In the genomic region with DNA sequence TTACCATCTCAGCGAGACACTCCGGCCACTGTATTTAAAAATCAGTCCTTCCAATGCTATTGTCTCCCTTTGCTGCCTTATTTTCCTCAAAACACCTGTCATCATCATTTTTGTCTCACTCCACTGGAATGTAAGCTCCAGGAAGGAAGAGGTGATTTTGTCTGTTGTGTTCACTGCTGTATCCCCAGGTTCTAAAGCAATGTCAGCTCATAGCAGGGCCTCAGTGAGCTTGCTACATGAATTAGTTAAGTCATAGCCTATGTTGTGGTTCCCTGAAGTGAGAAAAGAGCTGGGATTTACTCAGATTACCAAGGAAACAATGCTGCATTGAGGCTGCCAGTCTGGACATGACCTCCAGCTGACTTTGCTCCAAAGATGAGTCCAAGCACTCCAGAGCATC, we compare ENCODE assay signal across 27 cellular contexts.
"Had no signal": no experiment of that assay in that cellular context is flagged by ENCODE, and none has a peak within 500 bp of the region (broad histone marks: within the 10 kb centered on the region; RNA-seq: fewer than 3 reads in every experiment).

No MANE protein-coding gene starts in this region.

- H3K9me3 Mint-ChIP-seq: nephron progenitor cell; stimulated activated effector memory CD8-positive, alpha-beta T cell treated with anti-CD3 and anti-CD28 coated beads, Interleukin-12 subunit alpha, Interleukin-12 subunit beta, amount 100 ng/mL, for 72 hours; stimulated activated naive B cell treated with anti-CD40 and anti-IgM and Interleukin-4, amounts not matched to agents 10 μg/mL and 1 μg/mL and 100 μg/mL, for 72 hours had no signal

- H3K4me1 Mint-ChIP-seq: stimulated activated effector memory CD8-positive, alpha-beta T cell treated with anti-CD3 and anti-CD28 coated beads, Interleukin-12 subunit alpha, Interleukin-12 subunit beta, amount 100 ng/mL, for 72 hours; stimulated activated naive B cell treated with anti-CD40 and anti-IgM and Interleukin-4, amounts not matched to agents 10 μg/mL and 1 μg/mL and 100 μg/mL, for 72 hours had no signal

- ATAC-seq: natural killer cell treated with Interleukin-12 subunit alpha and Interleukin-12 subunit beta and Interleukin-15 and Interleukin-18, amount 100 ng/mL, for 72 hours; pancreas; psoas muscle; right cardiac atrium; right lobe of liver; stimulated activated effector memory CD8-positive, alpha-beta T cell treated with anti-CD3 and anti-CD28 coated beads, Interleukin-12 subunit alpha, Interleukin-12 subunit beta, amount 100 ng/mL, for 72 hours; stimulated activated naive B cell treated with anti-CD40 and anti-IgM and Interleukin-4, amounts not matched to agents 10 μg/mL and 1 μg/mL and 100 μg/mL, for 72 hours had no signal

- H3K36me3 Mint-ChIP-seq: natural killer cell treated with Interleukin-12 subunit alpha and Interleukin-12 subunit beta and Interleukin-15 and Interleukin-18, amount 100 ng/mL, for 72 hours; stimulated activated effector memory CD8-positive, alpha-beta T cell treated with anti-CD3 and anti-CD28 coated beads, Interleukin-12 subunit alpha, Interleukin-12 subunit beta, amount 100 ng/mL, for 72 hours; stimulated activated naive B cell treated with anti-CD40 and anti-IgM and Interleukin-4, amounts not matched to agents 10 μg/mL and 1 μg/mL and 100 μg/mL, for 72 hours had no signal

- H3K9me3 ChIP-seq: neutrophil, pancreas, psoas muscle, right lobe of liver, sigmoid colon, stomach, thoracic aorta, thyroid gland, tibial nerve, upper lobe of left lung, vagina had no signal

- H3K27ac ChIP-seq: neutrophil, pancreas, psoas muscle, right lobe of liver, sigmoid colon, stomach, thoracic aorta, thyroid gland, tibial nerve, upper lobe of left lung, vagina had no signal

- H3K4me3 ChIP-seq: pancreas, psoas muscle, right lobe of liver, sigmoid colon, stomach, thoracic aorta, thyroid gland, tibial nerve, upper lobe of left lung, vagina had no signal

- H3K36me3 ChIP-seq: neutrophil, pancreas, right lobe of liver, sigmoid colon, stomach, thoracic aorta, thyroid gland, tibial nerve, upper lobe of left lung, vagina had no signal

- H3K4me3 Mint-ChIP-seq: natural killer cell treated with Interleukin-12 subunit alpha and Interleukin-12 subunit beta and Interleukin-15 and Interleukin-18, amount 100 ng/mL, for 72 hours; nephron progenitor cell; neural crest cell; stimulated activated effector memory CD8-positive, alpha-beta T cell treated with anti-CD3 and anti-CD28 coated beads, Interleukin-12 subunit alpha, Interleukin-12 subunit beta, amount 100 ng/mL, for 72 hours; stimulated activated naive B cell treated with anti-CD40 and anti-IgM and Interleukin-4, amounts not matched to agents 10 μg/mL and 1 μg/mL and 100 μg/mL, for 72 hours; stimulated activated naive CD8-positive, alpha-beta T cell treated with anti-CD3 and anti-CD28 coated beads, Interleukin-15, Interleukin-2, amounts not matched to agents 100 ng/mL and 50 ng/mL, for 24 hours had no signal

- H3K27me3 ChIP-seq: pancreas, right lobe of liver, thyroid gland, tibial nerve, upper lobe of left lung, vagina had no signal

- DNase-seq: nephron progenitor cell; nucleus accumbens; pancreas; psoas muscle; right cardiac atrium; right lobe of liver; sigmoid colon; small intestine; stimulated activated CD4-positive, alpha-beta T cell treated with anti-CD3 and anti-CD28 coated beads, Interleukin-15, amount 100 ng/mL, for 24 hours; stimulated activated CD4-positive, alpha-beta T cell treated with anti-CD3 and anti-CD28 coated beads, Interleukin-2, amount 100 ng/mL, for 24 hours; stimulated activated CD4-positive, alpha-beta T cell treated with anti-CD3 and anti-CD28 coated beads, Interleukin-2, amount 100 ng/mL, for 48 hours; stimulated activated CD4-positive, alpha-beta T cell treated with anti-CD3 and anti-CD28 coated beads, Interleukin-4, amount 100 ng/mL, for 24 hours; stimulated activated naive B cell treated with anti-CD40 and anti-IgM and Interleukin-4, amounts not matched to agents 10 μg/mL and 1 μg/mL and 100 μg/mL, for 72 hours; stimulated activated naive CD4-positive, alpha-beta T cell treated with Interleukin-2 at 50 U/mL for 16 hours; stomach; thyroid gland; trophoblast cell; upper lobe of left lung had no signal

- H3K27ac Mint-ChIP-seq: natural killer cell treated with Interleukin-12 subunit alpha and Interleukin-12 subunit beta and Interleukin-15 and Interleukin-18, amount 100 ng/mL, for 72 hours; nephron progenitor cell; stimulated activated effector memory CD8-positive, alpha-beta T cell treated with anti-CD3 and anti-CD28 coated beads, Interleukin-12 subunit alpha, Interleukin-12 subunit beta, amount 100 ng/mL, for 72 hours; stimulated activated naive B cell treated with anti-CD40 and anti-IgM and Interleukin-4, amounts not matched to agents 10 μg/mL and 1 μg/mL and 100 μg/mL, for 72 hours; stimulated activated naive CD8-positive, alpha-beta T cell treated with anti-CD3 and anti-CD28 coated beads, Interleukin-15, Interleukin-2, amounts not matched to agents 100 ng/mL and 50 ng/mL, for 24 hours had no signal

- FAIRE-seq: pancreas, small intestine, urothelium cell line had no signal

- H3K4me1 ChIP-seq: pancreas, psoas muscle, right lobe of liver, sigmoid colon, stomach, thyroid gland, upper lobe of left lung, vagina had no signal
